Comparison of ENCODE assay signal across 14 cellular contexts in the genomic region with DNA sequence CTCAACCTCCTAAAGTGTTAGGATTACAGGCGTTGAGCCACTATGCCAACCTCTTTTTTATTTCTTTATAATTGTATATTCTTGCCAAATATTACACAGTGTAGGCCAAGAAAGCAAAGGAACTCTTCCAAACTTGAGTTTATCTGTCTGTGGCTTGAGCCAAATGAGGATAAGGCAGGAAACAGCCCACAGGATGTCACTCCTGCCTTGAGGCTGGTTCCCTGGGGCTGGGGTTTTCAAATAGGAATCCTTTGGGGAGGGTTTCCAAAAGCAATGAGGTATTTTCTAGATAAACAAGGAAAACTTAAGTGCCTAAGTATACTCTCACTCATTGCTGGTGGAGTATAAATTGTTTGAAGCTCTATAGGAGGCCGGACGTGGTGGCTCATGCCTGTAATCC.
"Had no signal": no experiment of that assay in that cellular context is flagged by ENCODE, and none has a peak within 500 bp of the region (broad histone marks: within the 10 kb centered on the region; RNA-seq: fewer than 3 reads in every experiment).

No MANE protein-coding gene starts in this region.

- DNase-seq: activated CD4-positive, alpha-beta memory T cell treated with anti-CD3 and anti-CD28 coated beads for 36 hours; activated naive CD8-positive, alpha-beta T cell treated with anti-CD3 and anti-CD28 coated beads, Interleukin-2, amount 10 ng/mL, durations not matched to agents 7 days and 5 days; activated T-cell treated with anti-CD3 and anti-CD28 coated beads, Interleukin-2, amount 50 U/mL, for 4 hours; aorta; central memory CD4-positive, alpha-beta T cell; cortex of kidney; effector CD8-positive, alpha-beta T cell; immature natural killer cell; left cardiac atrium; naive thymus-derived CD8-positive, alpha-beta T cell; stimulated activated CD4-positive, alpha-beta T cell treated with anti-CD3 and anti-CD28 coated beads, Interleukin-4, amount 100 ng/mL, for 24 hours; T1000 had no signal

- H3K9me3 ChIP-seq: thoracic aorta had no signal

- H3K4me3 ChIP-seq: thoracic aorta had no signal

- H3K36me3 ChIP-seq: thoracic aorta had no signal

- H3K27ac ChIP-seq: thoracic aorta, VCaP had no signal
